Comparison of ENCODE assay signal across 16 cellular contexts in the genomic region with DNA sequence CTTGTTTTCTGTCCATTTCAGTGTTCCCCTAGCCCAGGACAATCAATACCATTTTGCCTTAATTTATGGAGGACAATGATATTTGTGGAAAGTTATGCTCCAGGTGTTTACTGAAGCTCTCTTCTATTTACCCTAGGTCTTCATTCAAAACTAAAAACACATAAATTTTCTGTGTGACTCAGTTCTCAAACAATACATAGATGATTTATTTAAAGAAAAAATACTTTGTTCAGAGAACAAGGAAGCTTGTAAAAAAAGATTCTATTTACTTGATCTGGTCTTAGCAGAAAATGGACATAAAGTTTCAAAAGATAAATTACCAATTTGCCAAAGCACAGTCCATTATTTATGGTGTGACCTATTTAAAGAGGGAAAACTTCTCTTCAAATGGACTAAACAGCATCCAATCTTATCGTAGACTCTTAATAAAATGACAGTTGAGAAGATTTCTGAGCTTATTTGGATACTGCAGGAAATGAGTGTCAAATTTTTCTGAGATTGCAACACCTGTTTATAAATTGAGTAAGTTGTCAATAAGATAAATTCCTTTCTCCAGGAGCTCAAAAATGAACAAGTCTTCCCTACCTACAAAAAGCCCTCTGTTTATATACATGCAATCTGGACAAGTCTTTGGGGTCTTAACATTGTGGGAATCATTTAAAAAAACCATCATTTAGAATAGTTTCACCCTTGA.
DNase-seq lines count a peak whose midpoint lies in the region; ATAC-seq and TF ChIP-seq lines count a peak whose summit lies in the region.
"Had no signal": no experiment of that assay in that cellular context is flagged by ENCODE, and none has a peak within 500 bp of the region (broad histone marks: within the 10 kb centered on the region; RNA-seq: fewer than 3 reads in every experiment).

No MANE protein-coding gene starts in this region.

- POLR2A ChIA-PET in PC-3 (lab: Charles Lee; ENCODE audit: unreplicated experiment) (no interaction called here), A673 (lab: Charles Lee; ENCODE audit: low non-redundant PET) (no interaction called here)

- H3K9me2 ChIP-seq in PC-3 (replicated peaks; ENCODE audit: low read length) = no peaks in the 10 kb centered on the region

- H3K36me3 ChIP-seq in PC-3 (ENCODE audit: low read depth, low read length) (no peaks in the 10 kb centered on the region; the same call in 1 of the 2 replicates), A673 (ENCODE audit: insufficient read depth, low read length, poor library complexity, severe bottlenecking) (no peaks in the 10 kb centered on the region)

- H3K4me2 ChIP-seq in PC-3 (ENCODE audit: low read length) = peak overlapping the region; percentile 64

- peak; percentile 74 for ATAC-seq in PC-3
- ATAC-seq: GM12878 had no signal

- CTCF ChIA-PET in PC-3 (lab: Charles Lee) (no interaction called here), A673 (lab: Charles Lee) (no interaction called here)

- BruUV-seq in PC-3 (replicated peaks; lab: Mats Ljungman, UMichigan) = TSS peak; percentile 36
- no TSS peak for BruUV-seq in A673 (replicated peaks; lab: Mats Ljungman, UMichigan)

- intact Hi-C loops in PC-3 (cut with micrococcal nuclease) = loop anchor here (2.0 to 5.0 kb wide), 2 partner anchors 53 to 98 kb away; no protein-coding TSS in a partner anchor
- intact Hi-C loops in A673 (cut with micrococcal nuclease; ENCODE audit: unreplicated experiment) = no loop called here

- DNase-seq in DMS53 (lab: John Stamatoyannopoulos, UW) = peak; percentile 53
- peak; percentile 16 for DNase-seq in HT-29 (ENCODE audit: low spot score)
- DNase-seq in PC-3 = peak; percentile 59
- DNase-seq in GM19238 (ENCODE audit: insufficient read length, low spot score) = no peak
- DNase-seq in retina = no peak
- DNase-seq in A673 (ENCODE audit: low spot score) = no peak
- no peak for DNase-seq in NOMO-1 treated with dmso at 0.1 percent for 144 hours (lab: John Stamatoyannopoulos, UW; ENCODE audit: unreplicated experiment)
- DNase-seq: 8988T; AML-193; Caco-2; CD4-positive, alpha-beta T cell; DMS79 treated with DMSO at 0.1 percent for 48 hours; GM23248; HCEC 1CT had no signal

- H3F3A ChIP-seq in PC-3 (ENCODE audit: low read length, unreplicated experiment) = no peaks in the 10 kb centered on the region

- no peaks in the 10 kb centered on the region for H3K79me2 ChIP-seq in PC-3 (ENCODE audit: low read length)

- H3K9me3 ChIP-seq in PC-3 (ENCODE audit: low read length) = no peaks in the 10 kb centered on the region
- no peaks in the 10 kb centered on the region for H3K9me3 ChIP-seq in A673 (ENCODE audit: low read depth, low read length, poor library complexity, severe bottlenecking)
- H3K9me3 ChIP-seq: Caco-2 had no signal

- no peak overlapping the region for H2AFZ ChIP-seq in PC-3 (ENCODE audit: low read length)
- H2AFZ ChIP-seq: GM23248 had no signal

- TF ChIP-seq CTCF in PC-3 (conservative IDR thresholded peaks at IDR 0.05; ENCODE audit: low read depth, low read length) (no peak), A673 (conservative IDR thresholded peaks at IDR 0.05; ENCODE audit: low read depth, low read length) (no peak)

- no peak overlapping the region for H3K4me3 ChIP-seq in PC-3 (ENCODE audit: low read length)
- no peak overlapping the region for H3K4me3 ChIP-seq in A673 (ENCODE audit: low read depth, low read length, poor library complexity, severe bottlenecking)
- H3K4me3 ChIP-seq: GM12878, GM23248 had no signal

- H3K4me1 ChIP-seq in PC-3 (ENCODE audit: insufficient read depth, low read length) (peaks cover 54% of the 10 kb centered on the region), A673 (ENCODE audit: insufficient read depth, low read length, poor library complexity, severe bottlenecking) (no peaks in the 10 kb centered on the region)
- H3K4me1 ChIP-seq: Caco-2 had no signal

- H3K9ac ChIP-seq in PC-3 (ENCODE audit: low read length) = no peak overlapping the region
- H3K9ac ChIP-seq: GM23248 had no signal

- peak overlapping the region; percentile 82 for H3K27ac ChIP-seq in PC-3 (ENCODE audit: low read length)
- no peak overlapping the region for H3K27ac ChIP-seq in A673 (ENCODE audit: low read depth, low read length, poor library complexity, severe bottlenecking)
- H3K27ac ChIP-seq: C4-2B, GM23248 had no signal

- H3K27me3 ChIP-seq in PC-3 (ENCODE audit: low read length) (no peaks in the 10 kb centered on the region), A673 (replicated peaks; ENCODE audit: insufficient read depth, low read depth, low read length, poor library complexity) (no peaks in the 10 kb centered on the region)

- no peaks in the 10 kb centered on the region for H4K20me1 ChIP-seq in PC-3 (ENCODE audit: low read length)

Comparison
In these comparisons a context has a peak if more than half of its experiments do, and no peak if none do; other contexts are left out.
1. DNase-seq: peak in DMS53 (single experiment), HT-29 (single experiment) and PC-3 (single experiment); none in GM19238 (single experiment), retina (single experiment), A673 (single experiment) and NOMO-1 treated with dmso at 0.1 percent for 144 hours (single experiment).